Comparison of ENCODE assay signal across 12 cellular contexts in genomic region chr10:24720096-24720495, GRCh38. TPM values are rescaled to one million over a fixed set of nuclear protein-coding genes. Genes with fewer than 3 reads are reported as not detected.
A peak's percentile ranks its signal among the peaks of the same experiment; 100 is the strongest.
DNase-seq lines count a peak whose midpoint lies in the region; ATAC-seq and TF ChIP-seq lines count a peak whose summit lies in the region.
"Had no signal": no experiment of that assay in that cellular context is flagged by ENCODE, and none has a peak within 500 bp of the region (broad histone marks: within the 10 kb centered on the region; RNA-seq: fewer than 3 reads in every experiment).

No MANE protein-coding gene starts in this region.

- TF ChIP-seq EP300 in esophagus muscularis mucosa (IDR thresholded peaks at IDR 0.05) (no peak), ovary (IDR thresholded peaks at IDR 0.05) (no peak)

- ATAC-seq in GM18909 (IDR thresholded peaks at IDR 0.05; ENCODE audit: poor library complexity, unreplicated experiment): no peak
- ATAC-seq: left lobe of liver had no signal

- no peak overlapping the region for H3K27ac Mint-ChIP-seq in activated CD4-positive, alpha-beta memory T cell treated with anti-CD3 and anti-CD28 coated beads for 36 hours

- WGBS in esophagus muscularis mucosa: 28% methylated on average over 2 of the region's 2 CpGs
- 6 to 10% (median 8%) methylated on average over 2 of the region's 2 CpGs for WGBS in ovary, 3 donors

- intact Hi-C loops in esophagus muscularis mucosa (cut with DNase I): loop anchor here (5.0 kb wide), 4 partner anchors 78 to 362 kb away; partner anchors contain the start of genes ENKUR, PRTFDC1 and THNSL1
- intact Hi-C loops in ovary (cut with DNase I): loop anchor here in 3 of 4 donors (5.0 to 10.0 kb wide), 2 partner anchors 232 to 235 kb away; partner anchors contain the start of gene PRTFDC1 (in 3 of the 3)
- intact Hi-C loops in activated CD4-positive, alpha-beta memory T cell treated with anti-CD3 and anti-CD28 coated beads for 36 hours (cut with micrococcal nuclease): loop anchor here (5.0 to 10.0 kb wide), 3 partner anchors 167 to 1283 kb away; partner anchors contain the start of gene OTUD1

- CTCF ChIA-PET in activated CD4-positive, alpha-beta memory T cell treated with anti-CD3 and anti-CD28 coated beads for 36 hours (lab: Charles Lee): no interaction called here

- POLR2A ChIA-PET in activated CD4-positive, alpha-beta memory T cell treated with anti-CD3 and anti-CD28 coated beads for 36 hours (lab: Charles Lee): no interaction called here

- no peak overlapping the region for H3K4me3 Mint-ChIP-seq in activated CD4-positive, alpha-beta memory T cell treated with anti-CD3 and anti-CD28 coated beads for 36 hours

- peak overlapping the region; percentile 89 for H3K4me2 ChIP-seq in BLaER1

- no peaks in the 10 kb centered on the region for H3K27me3 Mint-ChIP-seq in activated CD4-positive, alpha-beta memory T cell treated with anti-CD3 and anti-CD28 coated beads for 36 hours

- peaks cover 21% of the 10 kb centered on the region for H3K4me1 Mint-ChIP-seq in activated CD4-positive, alpha-beta memory T cell treated with anti-CD3 and anti-CD28 coated beads for 36 hours (ENCODE audit: low read depth)

- peaks cover 69% of the 10 kb centered on the region for H4K20me1 ChIP-seq in BLaER1

- H3K27me3 ChIP-seq in BLaER1 (no peaks in the 10 kb centered on the region), esophagus muscularis mucosa (no peaks in the 10 kb centered on the region), ovary (no peaks in the 10 kb centered on the region)

- peaks cover 17% of the 10 kb centered on the region for H3K36me3 ChIP-seq in BLaER1
- H3K36me3 ChIP-seq in esophagus muscularis mucosa: peaks cover 0 to 6% (median 0%) of the 10 kb centered on the region in 4 donors
- H3K36me3 ChIP-seq in ovary: no peaks in the 10 kb centered on the region

- DNase-seq in OCI-M1 (lab: John Stamatoyannopoulos, UW) (peak; percentile 30), esophagus muscularis mucosa (ENCODE audit: extremely low spot score) (peak; percentile 5), ovary (no peak), anterior cingulate cortex (lab: John Stamatoyannopoulos, UW) (no peak), epidermal melanocyte (ENCODE audit: insufficient read length, low spot score) (no peak)
- no peak for DNase-seq in activated CD4-positive, alpha-beta memory T cell treated with anti-CD3 and anti-CD28 coated beads for 36 hours
- DNase-seq: DMS53, NCI-H1930 had no signal

- peaks cover 11% of the 10 kb centered on the region for H3K36me3 Mint-ChIP-seq in activated CD4-positive, alpha-beta memory T cell treated with anti-CD3 and anti-CD28 coated beads for 36 hours

- TF ChIP-seq CTCF in esophagus muscularis mucosa (IDR thresholded peaks at IDR 0.05) (no peak), ovary (IDR thresholded peaks at IDR 0.05) (no peak)

- no peak overlapping the region for H3K9ac ChIP-seq in BLaER1

- H3K27ac ChIP-seq in BLaER1 (no peak overlapping the region), esophagus muscularis mucosa (replicated peaks in 1 of 4) (no peak overlapping the region), ovary (no peak overlapping the region)
- H3K27ac ChIP-seq: VCaP had no signal

- H3K9me3 ChIP-seq in BLaER1 (no peaks in the 10 kb centered on the region), esophagus muscularis mucosa (no peaks in the 10 kb centered on the region), ovary (no peaks in the 10 kb centered on the region)

- H3K4me1 ChIP-seq in BLaER1: peaks cover 58% of the 10 kb centered on the region
- peaks cover 53 to 72% (median 68%) of the 10 kb centered on the region in 4 donors for H3K4me1 ChIP-seq in esophagus muscularis mucosa
- peaks cover 18% of the 10 kb centered on the region for H3K4me1 ChIP-seq in ovary (ENCODE audit: insufficient read depth)

- H3K9me3 Mint-ChIP-seq in activated CD4-positive, alpha-beta memory T cell treated with anti-CD3 and anti-CD28 coated beads for 36 hours: no peaks in the 10 kb centered on the region

- TF ChIP-seq POLR2A in esophagus muscularis mucosa (IDR thresholded peaks at IDR 0.05; ENCODE audit: low read depth) (no peak), ovary (IDR thresholded peaks at IDR 0.05) (no peak)

- H3K4me3 ChIP-seq in BLaER1 (peak overlapping the region; percentile 89; the same call in 1 of the 2 replicates), esophagus muscularis mucosa (peak overlapping the region; percentile 64 to 91 (median 86)), ovary (peak overlapping the region; percentile 65)

RNA-seq across cellular contexts. Expression of gene ARHGAP21, which starts 3.6 kb away (rescaled TPM):
- 10 to 100 TPM; 52.7 to 65.7 (median 61.1) TPM for total RNA-seq in esophagus muscularis mucosa
- 100 to 1,000 TPM in 2 of 7 donors, 10 to 100 TPM in 5; 71.3 to 166 (median 84.0) TPM for total RNA-seq in ovary
- 10 to 100 TPM; 36.3 to 78.6 TPM for polyA plus RNA-seq in ovary
- 10 to 100 TPM; 24.6 to 28.7 TPM for total RNA-seq in activated CD4-positive, alpha-beta memory T cell treated with anti-CD3 and anti-CD28 coated beads for 36 hours

Comparison
In these comparisons a context has a peak if more than half of its experiments do, and no peak if none do; other contexts are left out.
1. DNase-seq: peak in OCI-M1 (single experiment) and esophagus muscularis mucosa (single experiment); none in ovary (0 of 5), anterior cingulate cortex (0 of 58), epidermal melanocyte (single experiment) and activated CD4-positive, alpha-beta memory T cell treated with anti-CD3 and anti-CD28 coated beads for 36 hours (single experiment).
2. Peak in every context shown above with its lines, with median percentiles within 50 percentile points of each other: H3K4me3 ChIP-seq.